Comparison of ENCODE assay signal across 1 cellular context in the genomic region with DNA sequence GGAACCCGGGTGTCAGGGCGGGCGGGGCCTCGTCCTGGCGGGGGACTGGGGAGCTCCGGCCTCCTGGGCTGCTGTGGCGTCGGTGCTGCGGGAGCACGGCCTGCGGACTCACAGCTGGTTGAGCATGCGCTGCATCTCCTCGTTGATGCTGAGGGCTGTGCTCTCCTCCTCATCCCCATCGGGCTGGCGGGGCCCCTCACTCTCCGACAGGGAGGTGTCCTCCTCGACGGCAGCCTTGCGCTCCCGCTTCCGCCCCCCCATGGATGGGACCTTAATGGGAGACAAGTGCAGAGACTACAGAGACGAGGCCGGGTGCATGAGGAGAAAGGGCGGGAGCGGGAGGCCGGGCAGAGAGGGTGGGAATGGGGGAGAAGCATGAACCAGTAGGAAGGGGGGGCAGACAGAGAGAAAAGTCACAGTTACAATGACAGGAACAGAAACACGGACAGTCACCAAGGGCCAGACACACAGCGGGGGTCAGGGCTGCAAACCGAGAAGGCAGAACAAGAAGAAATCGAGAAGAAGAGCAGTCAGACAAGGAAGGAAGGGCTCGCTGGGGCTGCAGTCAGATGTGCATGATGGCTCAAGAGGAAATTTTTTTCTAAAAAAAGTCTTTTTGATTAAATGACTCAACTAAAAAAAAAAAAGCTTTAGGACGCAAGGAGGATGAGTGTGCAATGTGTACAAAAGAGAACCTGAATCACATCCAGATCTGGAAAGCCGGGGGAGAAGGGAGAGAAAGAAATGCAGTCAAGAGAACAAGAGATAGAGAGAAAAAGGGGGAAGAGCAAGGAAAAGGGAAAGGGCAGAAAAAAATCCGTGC.
A peak's percentile ranks its signal among the peaks of the same experiment; 100 is the strongest.
TF ChIP-seq lines count a peak whose summit lies in the region.

No MANE protein-coding gene starts in this region.

TF ChIP-seq in K562, 482 proteins besides CTCF, POLR2A, EP300 and RAD21:
- TF ChIP-seq ZNF316 (IDR thresholded peaks at IDR 0.05): 0 out of 2 replicates have a peak, but pooled peaks have one; percentile 5
- no peak for TF ChIP-seq ARID1B (IDR thresholded peaks at IDR 0.05)
- TF ChIP-seq, protein P1, sequence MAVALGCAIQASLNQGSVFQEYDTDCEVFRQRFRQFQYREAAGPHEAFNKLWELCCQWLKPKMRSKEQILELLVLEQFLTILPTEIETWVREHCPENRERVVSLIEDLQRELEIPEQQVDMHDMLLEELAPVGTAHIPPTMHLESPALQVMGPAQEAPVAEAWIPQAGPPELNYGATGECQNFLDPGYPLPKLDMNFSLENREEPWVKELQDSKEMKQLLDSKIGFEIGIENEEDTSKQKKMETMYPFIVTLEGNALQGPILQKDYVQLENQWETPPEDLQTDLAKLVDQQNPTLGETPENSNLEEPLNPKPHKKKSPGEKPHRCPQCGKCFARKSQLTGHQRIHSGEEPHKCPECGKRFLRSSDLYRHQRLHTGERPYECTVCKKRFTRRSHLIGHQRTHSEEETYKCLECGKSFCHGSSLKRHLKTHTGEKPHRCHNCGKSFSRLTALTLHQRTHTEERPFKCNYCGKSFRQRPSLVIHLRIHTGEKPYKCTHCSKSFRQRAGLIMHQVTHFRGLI (CRISPR knock-in tag; IDR thresholded peaks at IDR 0.05): no peak
- TF ChIP-seq SAFB2 (IDR thresholded peaks at IDR 0.05; ENCODE audit: borderline replicate concordance, low read depth, low read length, severe bottlenecking): no peak
